In the genomic region with DNA sequence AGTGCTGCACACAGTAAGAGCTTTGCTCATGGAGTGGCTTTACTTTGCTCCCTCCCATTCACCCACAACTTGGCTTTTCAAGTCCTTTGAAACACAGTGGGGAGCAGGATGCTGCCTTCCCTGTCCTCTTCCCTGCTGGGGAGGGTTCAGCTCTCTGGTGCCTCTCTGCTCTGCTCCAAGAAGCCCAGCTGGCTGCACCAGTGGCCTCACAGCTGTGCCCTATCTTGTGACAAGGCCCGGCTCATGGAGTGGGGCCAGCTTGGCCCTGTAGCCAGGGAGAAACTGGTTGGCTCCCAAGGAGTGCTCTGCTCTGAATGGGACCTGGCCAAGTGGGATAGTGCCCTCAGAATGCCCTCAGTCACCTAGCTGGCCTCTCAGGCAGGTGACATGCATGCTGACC, we compare ENCODE assay signal across 14 cellular contexts.
DNase-seq lines count a peak whose midpoint lies in the region; ATAC-seq and TF ChIP-seq lines count a peak whose summit lies in the region.
"Had no signal": no experiment of that assay in that cellular context is flagged by ENCODE, and none has a peak within 500 bp of the region (broad histone marks: within the 10 kb centered on the region; RNA-seq: fewer than 3 reads in every experiment).

No MANE protein-coding gene starts in this region.

- peaks cover 0 to 3% (median 0%) of the 10 kb centered on the region in 9 donors for H3K27me3 ChIP-seq in heart left ventricle
- H3K27me3 ChIP-seq in upper lobe of left lung = no peaks in the 10 kb centered on the region
- H3K27me3 ChIP-seq: BLaER1, gastroesophageal sphincter had no signal

- H3K9me3 ChIP-seq in heart left ventricle (no peaks in the 10 kb centered on the region), mucosa of descending colon (no peaks in the 10 kb centered on the region), upper lobe of left lung (no peaks in the 10 kb centered on the region)
- H3K9me3 ChIP-seq: BLaER1, gastroesophageal sphincter had no signal

- TF ChIP-seq EP300 in upper lobe of left lung (IDR thresholded peaks at IDR 0.05) = no peak

- H3K4me1 ChIP-seq in heart left ventricle (peaks cover 0 to 24% (median 10%) of the 10 kb centered on the region in 12 donors), mucosa of descending colon (ENCODE audit: low read depth) (no peaks in the 10 kb centered on the region), upper lobe of left lung (no peaks in the 10 kb centered on the region)
- H3K4me1 ChIP-seq: BLaER1 had no signal

- WGBS in heart left ventricle, 4 donors = 33 to 51% (median 44%) methylated on average over 1 of the region's 1 CpG
- 40 to 50% methylated on average over 1 of the region's 1 CpG for WGBS in upper lobe of left lung, 2 donors

- H3K27ac ChIP-seq in heart left ventricle = no peak overlapping the region
- no peak overlapping the region for H3K27ac ChIP-seq in upper lobe of left lung
- H3K27ac ChIP-seq: BLaER1, gastroesophageal sphincter had no signal

- TF ChIP-seq POLR2A in heart left ventricle (IDR thresholded peaks at IDR 0.05) = no peak
- no peak for TF ChIP-seq POLR2A in upper lobe of left lung (IDR thresholded peaks at IDR 0.05)

- no peak overlapping the region for H3K4me3 ChIP-seq in heart left ventricle
- no peak overlapping the region for H3K4me3 ChIP-seq in mucosa of descending colon
- no peak overlapping the region for H3K4me3 ChIP-seq in upper lobe of left lung
- H3K4me3 ChIP-seq: BLaER1, gastroesophageal sphincter had no signal

- ATAC-seq in heart left ventricle (peak; percentile 91 to 96 (median 94)), mucosa of descending colon (peak; percentile 47), upper lobe of left lung (ENCODE audit: low FRiP score in 2 of 2) (peak in 1 of 2 donors; percentile 5), HG03280 (IDR thresholded peaks at IDR 0.05; ENCODE audit: unreplicated experiment) (no peak), HG03159 (IDR thresholded peaks at IDR 0.05; ENCODE audit: unreplicated experiment) (no peak), GM18867 (IDR thresholded peaks at IDR 0.05; ENCODE audit: unreplicated experiment) (no peak)
- ATAC-seq: activated T-cell treated with anti-CD3 and anti-CD28 coated beads, Interleukin-2, amount 50 U/mL, for 4 hours; gastroesophageal sphincter had no signal

- no peaks in the 10 kb centered on the region for H3K36me3 ChIP-seq in heart left ventricle
- no peaks in the 10 kb centered on the region for H3K36me3 ChIP-seq in mucosa of descending colon (ENCODE audit: low read depth)
- H3K36me3 ChIP-seq in upper lobe of left lung = no peaks in the 10 kb centered on the region
- H3K36me3 ChIP-seq: BLaER1, gastroesophageal sphincter had no signal

- intact Hi-C loops in heart left ventricle (cut with DNase I) = loop anchor here in 9 of 10 donors (5.0 to 10.0 kb wide), 4 partner anchors 116 to 338 kb away; a partner anchor contains a TSS
- intact Hi-C loops in mucosa of descending colon (cut with DNase I, micrococcal nuclease) = no loop called here

- DNase-seq in amygdala (lab: John Stamatoyannopoulos, UW) = peak in 54 of 56 donors; percentile 28 to 93 (median 75)
- DNase-seq in heart left ventricle = peak; percentile 71 to 90 (median 77)
- peak; percentile 18 to 58 (median 58) for DNase-seq in mucosa of descending colon
- DNase-seq in upper lobe of left lung = peak; percentile 29 to 81
- DNase-seq: activated T-cell treated with anti-CD3 and anti-CD28 coated beads, Interleukin-2, amount 50 U/mL, for 4 hours; immature natural killer cell; NCI-H1694; NCI-H510A treated with DMSO at 0.1 percent for 48 hours; OCI-M1 had no signal

- TF ChIP-seq CTCF in heart left ventricle (IDR thresholded peaks at IDR 0.05) (no peak), mucosa of descending colon (IDR thresholded peaks at IDR 0.05) (no peak), upper lobe of left lung (IDR thresholded peaks at IDR 0.05) (no peak)

Comparison
In these comparisons a context has a peak if more than half of its experiments do, and no peak if none do; other contexts are left out.
1. ATAC-seq: peak in heart left ventricle (4 of 4) and mucosa of descending colon (single experiment); none in HG03280 (single experiment), HG03159 (single experiment) and GM18867 (single experiment).
2. intact Hi-C loops: an anchor here in heart left ventricle (5.0 to 10.0 kb wide); none called in mucosa of descending colon.
3. Peak in every context shown above with its lines, with median percentiles within 50 percentile points of each other: DNase-seq.